In the genomic region with DNA sequence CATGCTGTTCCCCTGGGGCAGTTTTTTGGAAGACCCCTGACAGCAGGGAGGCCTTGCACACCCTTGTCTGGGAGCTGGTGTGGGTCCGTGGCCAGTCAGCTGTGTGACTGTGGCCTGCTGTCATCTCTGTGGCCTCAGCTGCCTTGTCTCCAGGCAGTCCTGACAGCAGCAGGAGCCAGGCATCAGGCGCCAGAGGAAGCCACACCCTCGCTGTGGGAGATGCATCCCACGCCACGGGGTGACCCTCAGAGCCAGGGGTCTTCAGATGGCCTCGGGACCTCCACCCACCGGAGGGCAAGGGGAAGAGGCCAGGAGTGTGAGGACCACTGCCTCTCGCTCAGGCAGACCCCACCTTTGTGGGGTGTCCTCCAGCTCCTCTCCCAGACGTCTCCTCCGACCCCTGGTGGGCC, we compare ENCODE assay signal across 1 cellular context.
TF ChIP-seq lines count a peak whose summit lies in the region.

No MANE protein-coding gene starts in this region.

TF ChIP-seq in IMR-90, 13 proteins besides CTCF, POLR2A, EP300 and RAD21:
- TF ChIP-seq FOS (IDR thresholded peaks at IDR 0.05; ENCODE audit: low read depth, low read length): no peak
- no peak for TF ChIP-seq MAFK (IDR thresholded peaks at IDR 0.05; ENCODE audit: low read depth, low read length)
- TF ChIP-seq NFE2L2 (IDR thresholded peaks at IDR 0.05; ENCODE audit: low read depth, low read length): no peak
- TF ChIP-seq CEBPB (IDR thresholded peaks at IDR 0.05; ENCODE audit: low read depth, low read length): no peak
- TF ChIP-seq, protein P1, sequence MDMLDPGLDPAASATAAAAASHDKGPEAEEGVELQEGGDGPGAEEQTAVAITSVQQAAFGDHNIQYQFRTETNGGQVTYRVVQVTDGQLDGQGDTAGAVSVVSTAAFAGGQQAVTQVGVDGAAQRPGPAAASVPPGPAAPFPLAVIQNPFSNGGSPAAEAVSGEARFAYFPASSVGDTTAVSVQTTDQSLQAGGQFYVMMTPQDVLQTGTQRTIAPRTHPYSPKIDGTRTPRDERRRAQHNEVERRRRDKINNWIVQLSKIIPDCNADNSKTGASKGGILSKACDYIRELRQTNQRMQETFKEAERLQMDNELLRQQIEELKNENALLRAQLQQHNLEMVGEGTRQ (IDR thresholded peaks at IDR 0.05; ENCODE audit: low read depth, low read length): no peak
- TF ChIP-seq CHD1 (IDR thresholded peaks at IDR 0.05; ENCODE audit: low read depth, low read length): no peak
- TF ChIP-seq RCOR1 (IDR thresholded peaks at IDR 0.05; ENCODE audit: insufficient replicate concordance, low read length): no peak
- TF ChIP-seq RFX5 (IDR thresholded peaks at IDR 0.05; ENCODE audit: low read depth, low read length): no peak
- TF ChIP-seq BHLHE40 (IDR thresholded peaks at IDR 0.05; ENCODE audit: low read depth, low read length): no peak
- no peak for TF ChIP-seq MAZ (IDR thresholded peaks at IDR 0.05; ENCODE audit: borderline replicate concordance, low read depth, low read length)
- TF ChIP-seq MXI1 (IDR thresholded peaks at IDR 0.05; ENCODE audit: borderline replicate concordance, low read depth, low read length): no peak
- no peak for TF ChIP-seq SMC3 (IDR thresholded peaks at IDR 0.05; ENCODE audit: low read depth, low read length)
- TF ChIP-seq, protein P2, sequence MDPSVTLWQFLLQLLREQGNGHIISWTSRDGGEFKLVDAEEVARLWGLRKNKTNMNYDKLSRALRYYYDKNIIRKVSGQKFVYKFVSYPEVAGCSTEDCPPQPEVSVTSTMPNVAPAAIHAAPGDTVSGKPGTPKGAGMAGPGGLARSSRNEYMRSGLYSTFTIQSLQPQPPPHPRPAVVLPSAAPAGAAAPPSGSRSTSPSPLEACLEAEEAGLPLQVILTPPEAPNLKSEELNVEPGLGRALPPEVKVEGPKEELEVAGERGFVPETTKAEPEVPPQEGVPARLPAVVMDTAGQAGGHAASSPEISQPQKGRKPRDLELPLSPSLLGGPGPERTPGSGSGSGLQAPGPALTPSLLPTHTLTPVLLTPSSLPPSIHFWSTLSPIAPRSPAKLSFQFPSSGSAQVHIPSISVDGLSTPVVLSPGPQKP (IDR thresholded peaks at IDR 0.05; ENCODE audit: borderline replicate concordance, low read depth, low read length): no peak
